Comparison of ENCODE assay signal across 1 cellular context in the genomic region with DNA sequence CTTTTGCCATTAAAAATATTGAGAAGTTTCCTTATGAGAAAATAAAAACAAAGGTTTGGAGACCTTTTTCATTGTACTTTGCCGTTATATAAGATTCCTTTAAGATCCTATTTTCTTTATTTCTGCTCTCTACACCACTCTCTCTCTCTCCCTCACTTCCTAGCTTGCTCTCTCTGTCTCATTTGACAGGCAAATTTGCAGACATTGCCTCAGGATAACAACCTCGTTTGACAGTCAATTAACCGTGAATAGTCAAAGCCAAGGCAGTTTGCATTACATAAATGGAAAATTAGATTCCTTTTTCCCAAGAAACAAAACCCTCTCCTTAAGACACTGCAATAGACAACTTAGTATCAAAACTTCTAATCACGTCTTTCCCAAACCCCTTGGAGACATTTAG.
TF ChIP-seq lines count a peak whose summit lies in the region.

No MANE protein-coding gene starts in this region.

TF ChIP-seq in GM23338, 12 proteins besides CTCF, POLR2A, EP300 and RAD21 (continued from another document):
- no peak for TF ChIP-seq REST (IDR thresholded peaks at IDR 0.05; ENCODE audit: unreplicated experiment)
